ENCODE assay signal across 28 cellular contexts in genomic region chr12:105570944-105571343, GRCh38.
DNase-seq lines count a peak whose midpoint lies in the region; ATAC-seq and TF ChIP-seq lines count a peak whose summit lies in the region.
"Had no signal": no experiment of that assay in that cellular context is flagged by ENCODE, and none has a peak within 500 bp of the region (broad histone marks: within the 10 kb centered on the region; RNA-seq: fewer than 3 reads in every experiment).

No MANE protein-coding gene starts in this region.

- H3K9me3 Mint-ChIP-seq in activated T-helper 17 cell treated with anti-CD3 and anti-CD28 coated beads, Interleukin-2, amount 50 U/mL, for 72 hours: no peaks in the 10 kb centered on the region
- H3K9me3 Mint-ChIP-seq: CD8-positive, alpha-beta memory T cell; T-helper 1 cell treated with Interleukin-12 subunit alpha and Interleukin-12 subunit beta and Interleukin-4 antibody, amounts not matched to agents 30 μg/mL and 1 μg/mL, for 36 hours had no signal

- H3K14ac ChIP-seq in trophoblast cell (ENCODE audit: low read length): no peak overlapping the region

- no peak overlapping the region for H2AFZ ChIP-seq in trophoblast cell (ENCODE audit: insufficient read depth, low read length, poor library complexity)

- no peaks in the 10 kb centered on the region for H3K4me1 Mint-ChIP-seq in activated T-helper 17 cell treated with anti-CD3 and anti-CD28 coated beads, Interleukin-2, amount 50 U/mL, for 72 hours
- H3K4me1 Mint-ChIP-seq: CD14-positive monocyte; CD8-positive, alpha-beta memory T cell had no signal

- DNase-seq in DMS53 treated with DMSO at 0.1 percent for 48 hours (lab: John Stamatoyannopoulos, UW; ENCODE audit: unreplicated experiment) (peak; percentile 93), NCI-H774 (lab: John Stamatoyannopoulos, UW) (peak; percentile 33), trophoblast cell (no peak)
- DNase-seq: CD8-positive, alpha-beta memory T cell; DMS79; EL; GDM1; NCI-H1048; NCI-H1417; NCI-H1694; NCI-H2081 treated with DMSO at 0.1 percent for 48 hours; NCI-H2171; NCI-H226; NCI-H524; NCI-H82; Peyer's patch; SK-N-SH; SW 1271 had no signal

- H3K9ac ChIP-seq in BLaER1 treated with 17β-estradiol and CSF1 and Interleukin-3, amounts not matched to agents 10 nM and 100 nM: peak overlapping the region in 1 of 11 experiments; percentile 31; a peak in 1 of 22 replicates
- no peak overlapping the region for H3K9ac ChIP-seq in trophoblast cell (ENCODE audit: low read length)
- H3K9ac ChIP-seq: SK-N-SH had no signal

- no CpG with 5 or more reads among the region's 4 CpGs for WGBS in trophoblast cell (ENCODE audit: extremely low coverage, insufficient coverage, insufficient read length)

- ATAC-seq in GM21528 (IDR thresholded peaks at IDR 0.05; ENCODE audit: low FRiP score, unreplicated experiment) (no peak), GM18505 (IDR thresholded peaks at IDR 0.05; ENCODE audit: unreplicated experiment) (no peak)
- no peak for ATAC-seq in activated T-helper 17 cell treated with anti-CD3 and anti-CD28 coated beads, Interleukin-2, amount 50 U/mL, for 72 hours (replicated peaks)
- ATAC-seq: A549, GM12878, HCT116 had no signal

- no peaks in the 10 kb centered on the region for H3K79me2 ChIP-seq in trophoblast cell (ENCODE audit: control insufficient read depth, insufficient read depth, low read length, poor library complexity)

- no peak overlapping the region for H4K12ac ChIP-seq in trophoblast cell (ENCODE audit: low read depth, low read length)

- peaks cover 9% of the 10 kb centered on the region for H3K27me3 Mint-ChIP-seq in activated T-helper 17 cell treated with anti-CD3 and anti-CD28 coated beads, Interleukin-2, amount 50 U/mL, for 72 hours

- H3K23ac ChIP-seq in trophoblast cell (ENCODE audit: low read length): no peak overlapping the region

- H3K4me1 ChIP-seq in BLaER1 treated with 17β-estradiol and CSF1 and Interleukin-3, amounts not matched to agents 10 nM and 100 nM: peaks cover 0 to 36% (median 33%) of the 10 kb centered on the region in 10 experiments; a peak in 17 of 20 replicates
- H3K4me1 ChIP-seq in trophoblast cell (ENCODE audit: control insufficient read depth in 1 of 2, insufficient read depth in 2 of 2, low read length in 2 of 2): no peaks in the 10 kb centered on the region
- H3K4me1 ChIP-seq: A549, Peyer's patch had no signal

- H3K4me3 ChIP-seq in BLaER1 treated with 17β-estradiol and CSF1 and Interleukin-3, amounts not matched to agents 10 nM and 100 nM: no peak overlapping the region
- H3K4me3 ChIP-seq in trophoblast cell (ENCODE audit: low read depth, low read length): no peak overlapping the region
- H3K4me3 ChIP-seq: A549, GM12878, Peyer's patch had no signal

- H3K79me1 ChIP-seq in trophoblast cell (ENCODE audit: low read length): no peaks in the 10 kb centered on the region

- peaks cover 0 to 21% (median 10%) of the 10 kb centered on the region in 11 experiments; a peak in 9 of 22 replicates for H3K27me3 ChIP-seq in BLaER1 treated with 17β-estradiol and CSF1 and Interleukin-3, amounts not matched to agents 10 nM and 100 nM
- H3K27me3 ChIP-seq in trophoblast cell (ENCODE audit: insufficient read depth, low read length): no peaks in the 10 kb centered on the region
- H3K27me3 ChIP-seq: Peyer's patch had no signal

- H3K4me2 ChIP-seq in BLaER1 treated with 17β-estradiol and CSF1 and Interleukin-3, amounts not matched to agents 10 nM and 100 nM: peak overlapping the region in 10 of 11 experiments; percentile 35 to 87 (median 79); a peak in 20 of 22 replicates
- H3K4me2 ChIP-seq in trophoblast cell (ENCODE audit: low read length): no peak overlapping the region
- H3K4me2 ChIP-seq: A549, SK-N-SH had no signal

- no peak overlapping the region for H3K27ac Mint-ChIP-seq in activated T-helper 17 cell treated with anti-CD3 and anti-CD28 coated beads, Interleukin-2, amount 50 U/mL, for 72 hours
- H3K27ac Mint-ChIP-seq: CD14-positive monocyte; CD8-positive, alpha-beta memory T cell; T-helper 1 cell treated with Interleukin-12 subunit alpha and Interleukin-12 subunit beta and Interleukin-4 antibody, amounts not matched to agents 30 μg/mL and 1 μg/mL, for 36 hours had no signal

- H3K4me3 Mint-ChIP-seq in activated T-helper 17 cell treated with anti-CD3 and anti-CD28 coated beads, Interleukin-2, amount 50 U/mL, for 72 hours: no peak overlapping the region
- H3K4me3 Mint-ChIP-seq: CD14-positive monocyte; CD8-positive, alpha-beta memory T cell; T-helper 1 cell treated with Interleukin-12 subunit alpha and Interleukin-12 subunit beta and Interleukin-4 antibody, amounts not matched to agents 30 μg/mL and 1 μg/mL, for 36 hours had no signal

- H2BK120ac ChIP-seq in trophoblast cell (ENCODE audit: insufficient read depth, low read length, poor library complexity): no peak overlapping the region

- H4K20me1 ChIP-seq in BLaER1 treated with 17β-estradiol and CSF1 and Interleukin-3, amounts not matched to agents 10 nM and 100 nM: no peaks in the 10 kb centered on the region; a peak in 1 of 22 replicates

- no peaks in the 10 kb centered on the region for H3K36me3 ChIP-seq in BLaER1 treated with 17β-estradiol and CSF1 and Interleukin-3, amounts not matched to agents 10 nM and 100 nM
- H3K36me3 ChIP-seq in trophoblast cell (ENCODE audit: control insufficient read depth in 1 of 2, insufficient read depth in 2 of 2, low read length in 2 of 2): no peaks in the 10 kb centered on the region
- H3K36me3 ChIP-seq: Peyer's patch had no signal

- no peak overlapping the region for H3K18ac ChIP-seq in trophoblast cell (ENCODE audit: low read length)

- peaks cover 0 to 15% (median 0%) of the 10 kb centered on the region in 11 experiments; a peak in 4 of 22 replicates for H3K9me3 ChIP-seq in BLaER1 treated with 17β-estradiol and CSF1 and Interleukin-3, amounts not matched to agents 10 nM and 100 nM (replicated peaks in 1 of 11)
- no peaks in the 10 kb centered on the region for H3K9me3 ChIP-seq in trophoblast cell (ENCODE audit: insufficient read depth, low read depth, low read length)
- H3K9me3 ChIP-seq: A549, Peyer's patch, SK-N-SH had no signal

- no peaks in the 10 kb centered on the region for H3K36me3 Mint-ChIP-seq in activated T-helper 17 cell treated with anti-CD3 and anti-CD28 coated beads, Interleukin-2, amount 50 U/mL, for 72 hours (ENCODE audit: low read depth)
- H3K36me3 Mint-ChIP-seq: CD14-positive monocyte; CD8-positive, alpha-beta memory T cell had no signal

- no peak overlapping the region for H4K91ac ChIP-seq in trophoblast cell (ENCODE audit: low read depth, low read length)

- peak overlapping the region; percentile 76 for H2AK5ac ChIP-seq in trophoblast cell (ENCODE audit: low read length)

- H3K27ac ChIP-seq in BLaER1 treated with 17β-estradiol and CSF1 and Interleukin-3, amounts not matched to agents 10 nM and 100 nM: peak overlapping the region in 2 of 11 experiments; percentile 44 to 69; a peak in 4 of 22 replicates
- H3K27ac ChIP-seq in trophoblast cell (ENCODE audit: low read depth, low read length): no peak overlapping the region
- H3K27ac ChIP-seq: A549, HL-60, Peyer's patch had no signal

- no peak overlapping the region for H2BK5ac ChIP-seq in trophoblast cell (ENCODE audit: low read depth, low read length, poor library complexity)

- no peak overlapping the region for H4K8ac ChIP-seq in trophoblast cell (ENCODE audit: low read depth, low read length)

- no peak overlapping the region for H2BK12ac ChIP-seq in trophoblast cell (ENCODE audit: low read length)

- no peak for TF ChIP-seq POLR2A in GM18505 (IDR thresholded peaks at IDR 0.05; ENCODE audit: borderline replicate concordance, extremely low read depth, insufficient read depth, insufficient read length)

- H3K4ac ChIP-seq in trophoblast cell (ENCODE audit: low read depth, low read length): no peak overlapping the region

Comparison
In these comparisons a context has a peak if more than half of its experiments do, and no peak if none do; other contexts are left out.
1. DNase-seq: peak in DMS53 treated with DMSO at 0.1 percent for 48 hours (single experiment) and NCI-H774 (single experiment); none in trophoblast cell (0 of 2).